In genomic region chr1:84936116-84936810, GRCh38 we compare ENCODE assay signal across 9 cellular contexts. TPM values are rescaled to one million over a fixed set of nuclear protein-coding genes. Genes with fewer than 3 reads are reported as not detected.
DNase-seq lines count a peak whose midpoint lies in the region; ATAC-seq, FAIRE-seq and TF ChIP-seq lines count a peak whose summit lies in the region.
"Had no signal": no experiment of that assay in that cellular context is flagged by ENCODE, and none has a peak within 500 bp of the region (broad histone marks: within the 10 kb centered on the region; RNA-seq: fewer than 3 reads in every experiment).

No MANE protein-coding gene starts in this region.

- no peak overlapping the region for H3K9ac ChIP-seq in mammary epithelial cell (ENCODE audit: insufficient read depth, low read length)

- no peak overlapping the region for H3K4me3 ChIP-seq in BE2C (ENCODE audit: low read depth, low read length)
- no peak overlapping the region for H3K4me3 ChIP-seq in mammary epithelial cell (replicated peaks in 1 of 3; ENCODE audit: insufficient read depth in 1 of 3, low read depth in 2 of 3, low read length in 3 of 3)
- H3K4me3 ChIP-seq: skin epidermis had no signal

- intact Hi-C loops in mammary epithelial cell (cut with micrococcal nuclease), result loop anchor here (1.0 to 10.0 kb wide), 9 partner anchors 49 to 1001 kb away; partner anchors contain the start of genes GNG5 and SPATA1

- dilution Hi-C loops in mammary epithelial cell (cut with HindIII; ENCODE audit: low sequenced_read_pairs), result loop anchor here (5.0 kb wide), 1 partner anchor 159 kb away; no protein-coding TSS in a partner anchor

- DNase-seq in BE2C, result peak; percentile 12
- peak; percentile 58 for DNase-seq in LHCN-M2 (ENCODE audit: low read depth)
- peak; percentile 44 for DNase-seq in RCC 7860 (ENCODE audit: low spot score)
- DNase-seq in mammary epithelial cell, result peak; percentile 54
- peak; percentile 67 for DNase-seq in iris pigment epithelial cell (ENCODE audit: low read depth)
- DNase-seq in stimulated activated naive CD8-positive, alpha-beta T cell treated with anti-CD3 and anti-CD28 coated beads, Interleukin-15, Interleukin-2, amounts not matched to agents 100 U/mL and 50 U/mL, for 24 hours, result peak; percentile 14
- DNase-seq in ecto neural progenitor cell (ENCODE audit: low spot score), result no peak

- BruUV-seq in mammary epithelial cell (replicated peaks; lab: Mats Ljungman, UMichigan), result no TSS peak

- H3K36me3 ChIP-seq in BE2C (no peaks in the 10 kb centered on the region), mammary epithelial cell (ENCODE audit: insufficient read depth, low read length) (no peaks in the 10 kb centered on the region)

- no peaks in the 10 kb centered on the region for H3K4me1 ChIP-seq in BE2C
- H3K4me1 ChIP-seq in mammary epithelial cell (ENCODE audit: insufficient read depth, low read length), result peaks cover 13% of the 10 kb centered on the region

- no peaks in the 10 kb centered on the region for H3K9me3 ChIP-seq in BE2C
- H3K9me3 ChIP-seq in mammary epithelial cell (replicated peaks; ENCODE audit: insufficient read depth, low read length), result no peaks in the 10 kb centered on the region

- in situ Hi-C loops in mammary epithelial cell (cut with MboI; ENCODE audit: low sequenced_read_pairs in 2 of 2), result loop anchor here (5.0 to 25.0 kb wide), 6 partner anchors 159 to 774 kb away; no protein-coding TSS in a partner anchor

- H3K4me2 ChIP-seq in mammary epithelial cell (ENCODE audit: insufficient read depth, low read depth, low read length), result no peak overlapping the region

- H3K27me3 ChIP-seq in BE2C, result no peaks in the 10 kb centered on the region
- H3K27me3 ChIP-seq in mammary epithelial cell (ENCODE audit: insufficient read depth, low read length), result no peaks in the 10 kb centered on the region

- no peaks in the 10 kb centered on the region for H4K20me1 ChIP-seq in mammary epithelial cell (ENCODE audit: insufficient read depth, low read length)

- TF ChIP-seq CTCF in BE2C (IDR thresholded peaks at IDR 0.05; ENCODE audit: low read depth, low read length) (peak; percentile 78), GM12872 (IDR thresholded peaks at IDR 0.05; ENCODE audit: insufficient read depth, low read depth, low read length) (peak; percentile 87), mammary epithelial cell (conservative IDR thresholded peaks at IDR 0.05 in 1 of 2, IDR thresholded peaks at IDR 0.05 in 1 of 2; ENCODE audit: extremely low read depth in 1 of 2, insufficient read depth in 1 of 2, low read depth in 1 of 2, low read length in 2 of 2) (peak; percentile 91 to 99)

- WGBS in mammary epithelial cell (ENCODE audit: low coverage, missing lambda C conversion rate), result 4% methylated on average over 5 of the region's 5 CpGs

- peak; percentile 69 for FAIRE-seq in RCC 7860 (lab: Jason Lieb, UNC)

- H3K79me2 ChIP-seq in mammary epithelial cell (ENCODE audit: insufficient read depth, low read length), result no peaks in the 10 kb centered on the region

- no peak for ATAC-seq in stimulated activated naive CD8-positive, alpha-beta T cell treated with anti-CD3 and anti-CD28 coated beads, Interleukin-15, Interleukin-2, amounts not matched to agents 100 U/mL and 50 U/mL, for 24 hours

- no peak overlapping the region for H3K27ac ChIP-seq in mammary epithelial cell (ENCODE audit: insufficient read depth, low read depth, low read length)
- H3K27ac ChIP-seq: skin epidermis had no signal

- no peak overlapping the region for H2AFZ ChIP-seq in mammary epithelial cell (ENCODE audit: low read depth, low read length)

- CTCF ChIA-PET in mammary epithelial cell (lab: Charles Lee; ENCODE audit: low non-redundant PET), result interaction anchor here (0.6 kb wide), 1 partner anchor 85 kb away, joined by 4 read pairs; no protein-coding TSS in a partner anchor

RNA-seq across cellular contexts. Expression of gene LPAR3, which starts 43.3 kb away (rescaled TPM):
- 3.0 TPM for polyA plus RNA-seq in BE2C (2012; ENCODE audit: insufficient read depth, insufficient read length, low read depth)
- total RNA-seq in LHCN-M2 (2014; rRNA removed) (not detected in 2 replicates), mammary epithelial cell (10 to 100 TPM; 14.3 to 17.2 TPM)
- polyA plus RNA-seq in LHCN-M2 (2012), result not detected
- 32.7 TPM for polyA plus RNA-seq in mammary epithelial cell
- 66.6 TPM for polyA minus RNA-seq in mammary epithelial cell

Comparison
In these comparisons a context has a peak if more than half of its experiments do, and no peak if none do; other contexts are left out.
1. RNA of gene LPAR3, which starts 43.3 kb away (total RNA-seq): 14.3 to 17.2 TPM in mammary epithelial cell; not detected in LHCN-M2; every median in the first group is over 10 times any median in the second.
2. Peak in every context shown above with its lines, with median percentiles within 50 percentile points of each other: CTCF ChIP-seq.